Comparison of ENCODE assay signal across 1 cellular context in the genomic region with DNA sequence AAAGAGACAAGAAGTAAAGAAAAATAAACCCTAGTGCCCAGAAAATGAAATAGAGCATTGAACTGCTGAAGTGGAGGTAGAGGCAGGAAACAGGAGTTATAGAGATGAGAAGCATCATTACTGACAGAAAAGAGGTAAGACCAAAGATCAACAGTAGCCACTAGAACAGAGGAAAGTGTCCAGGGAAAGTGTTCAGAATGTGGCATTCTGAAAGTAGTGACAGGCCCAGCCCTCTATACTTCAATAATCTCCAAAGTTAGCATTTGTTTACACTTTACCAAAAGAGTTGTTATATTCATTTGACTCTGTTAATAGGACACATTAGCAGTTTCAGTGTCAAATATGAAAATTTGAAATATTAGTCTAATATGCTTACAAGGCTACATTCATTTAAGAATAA.
TF ChIP-seq lines count a peak whose summit lies in the region.

No MANE protein-coding gene starts in this region.

TF ChIP-seq in GM23338, 12 proteins besides CTCF, POLR2A, EP300 and RAD21:
- TF ChIP-seq ZNF331 (CRISPR knock-in tag; IDR thresholded peaks at IDR 0.05; ENCODE audit: low read depth) (no peak), ZNF114 (CRISPR knock-in tag; IDR thresholded peaks at IDR 0.05) (no peak), POLR2AphosphoS5 (IDR thresholded peaks at IDR 0.05; ENCODE audit: low read depth) (no peak), STAT1 (IDR thresholded peaks at IDR 0.05; ENCODE audit: unreplicated experiment) (no peak), EZH2 (IDR thresholded peaks at IDR 0.05; ENCODE audit: low read depth, unreplicated experiment) (no peak)
